In the genomic region with DNA sequence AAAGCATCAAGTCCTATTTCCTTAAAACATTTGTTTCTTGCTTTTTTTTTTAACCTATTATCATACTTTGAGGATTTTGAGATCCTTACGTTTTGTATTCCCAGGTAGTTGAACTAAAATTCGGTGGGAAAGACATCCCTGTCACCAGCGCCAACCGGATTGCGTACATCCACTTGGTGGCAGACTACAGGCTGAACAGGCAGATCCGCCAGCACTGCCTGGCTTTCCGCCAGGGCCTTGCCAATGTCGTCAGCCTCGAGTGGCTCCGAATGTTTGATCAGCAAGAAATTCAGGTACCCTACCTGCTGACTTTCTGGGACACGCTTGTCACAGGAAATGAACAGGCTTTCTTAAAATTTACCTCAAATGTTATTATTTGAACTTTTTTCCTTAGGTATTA, we compare ENCODE assay signal across 10 cellular contexts.
DNase-seq lines count a peak whose midpoint lies in the region; ATAC-seq, FAIRE-seq and TF ChIP-seq lines count a peak whose summit lies in the region.
"Had no signal": no experiment of that assay in that cellular context is flagged by ENCODE, and none has a peak within 500 bp of the region (broad histone marks: within the 10 kb centered on the region; RNA-seq: fewer than 3 reads in every experiment).

No MANE protein-coding gene starts in this region.

- 20 to 24% methylated on average over 11 of the region's 11 CpGs for WGBS in pancreas, 2 donors
- 84 to 92% methylated on average over 11 of the region's 11 CpGs for WGBS in GM23248 (ENCODE audit: low coverage in 1 of 2, low lambda C conversion rate in 2 of 2, missing lambda C conversion rate in 2 of 2), 2 experiments

- ATAC-seq in esophagus mucosa (peak; percentile 69), pancreas (peak; percentile 83 to 93 (median 90)), GM18873 (IDR thresholded peaks at IDR 0.05; ENCODE audit: low FRiP score, unreplicated experiment) (no peak)

- H3K4me3 ChIP-seq in pancreas (no peak overlapping the region), GM23248 (no peak overlapping the region)

- H3K9me2 ChIP-seq in GM23248 (ENCODE audit: insufficient read depth): no peaks in the 10 kb centered on the region

- H3K4me2 ChIP-seq in GM23248 (ENCODE audit: unreplicated experiment): no peak overlapping the region

- in situ Hi-C loops in G401 (cut with HindIII; ENCODE audit: low sequenced_read_pairs) (no loop called here), GM23248 (cut with MboI) (no loop called here)

- peak; percentile 88 for DNase-seq in G401 (ENCODE audit: low spot score)
- DNase-seq in NCI-H2196 treated with DMSO at 0.1 percent for 48 hours (lab: John Stamatoyannopoulos, UW; ENCODE audit: unreplicated experiment): peak; percentile 47
- DNase-seq in pancreas: peak; percentile 74 to 96 (median 90)
- no peak for DNase-seq in GM23248
- DNase-seq in iPS-NIHi7 (ENCODE audit: extremely low spot score): no peak
- no peak for DNase-seq in T-helper 2 cell
- DNase-seq: stimulated activated naive CD4-positive, alpha-beta T cell had no signal

- H3K27ac ChIP-seq in pancreas (no peak overlapping the region), GM23248 (no peak overlapping the region)

- H3K9me3 ChIP-seq in pancreas: no peaks in the 10 kb centered on the region
- no peaks in the 10 kb centered on the region for H3K9me3 ChIP-seq in GM23248 (ENCODE audit: low read depth)

- H3K9ac ChIP-seq in GM23248: no peak overlapping the region

- no peaks in the 10 kb centered on the region for H3K27me3 ChIP-seq in pancreas
- no peaks in the 10 kb centered on the region for H3K27me3 ChIP-seq in GM23248 (replicated peaks; ENCODE audit: insufficient read depth)

- TF ChIP-seq CTCF in pancreas (IDR thresholded peaks at IDR 0.05): no peak

- H4K20me1 ChIP-seq in GM23248 (ENCODE audit: insufficient read depth): no peaks in the 10 kb centered on the region

- H2AFZ ChIP-seq in GM23248: no peak overlapping the region

- H3K36me3 ChIP-seq in pancreas (peaks cover 2 to 37% (median 10%) of the 10 kb centered on the region in 3 donors), GM23248 (ENCODE audit: low read depth) (peaks cover 29% of the 10 kb centered on the region)

- H3K79me2 ChIP-seq in GM23248 (ENCODE audit: insufficient read depth): peaks cover 12% of the 10 kb centered on the region; the same call in 1 of the 2 replicates

- intact Hi-C loops in pancreas (cut with DNase I): no loop called here

- FAIRE-seq in pancreas (lab: Jason Lieb, UNC): no peak
- FAIRE-seq: astrocyte had no signal

- H3K4me1 ChIP-seq in pancreas (peaks cover 0 to 3% (median 0%) of the 10 kb centered on the region in 3 donors), GM23248 (ENCODE audit: insufficient read depth) (no peaks in the 10 kb centered on the region)

- peaks cover 5% of the 10 kb centered on the region for H3F3A ChIP-seq in GM23248 (ENCODE audit: insufficient read depth)

Comparison
In these comparisons a context has a peak if more than half of its experiments do, and no peak if none do; other contexts are left out.
1. DNase-seq: peak in G401 (single experiment), NCI-H2196 treated with DMSO at 0.1 percent for 48 hours (single experiment) and pancreas (6 of 6); none in GM23248 (single experiment), iPS-NIHi7 (single experiment) and T-helper 2 cell (0 of 5).